Comparison of ENCODE assay signal across 25 cellular contexts in genomic region chr12:3694673-3695072, GRCh38.
"Had no signal": no experiment of that assay in that cellular context is flagged by ENCODE, and none has a peak within 500 bp of the region (broad histone marks: within the 10 kb centered on the region; RNA-seq: fewer than 3 reads in every experiment).

No MANE protein-coding gene starts in this region.

- ATAC-seq: natural killer cell, right cardiac atrium, sciatic nerve had no signal

- H3K27me3 Mint-ChIP-seq: naive B cell; stimulated activated naive CD8-positive, alpha-beta T cell treated with anti-CD3 and anti-CD28 coated beads, Interleukin-15, Interleukin-2, amounts not matched to agents 100 ng/mL and 50 ng/mL, for 24 hours had no signal

- H3K36me3 Mint-ChIP-seq: mesothelial cell of epicardium, neural progenitor cell had no signal

- H3K4me3 Mint-ChIP-seq: immature natural killer cell; mesothelial cell of epicardium; naive B cell; natural killer cell; nephron progenitor cell; neural progenitor cell; stimulated activated naive CD8-positive, alpha-beta T cell treated with anti-CD3 and anti-CD28 coated beads, Interleukin-15, Interleukin-2, amounts not matched to agents 100 ng/mL and 50 ng/mL, for 24 hours; type B pancreatic cell had no signal

- H3K27ac Mint-ChIP-seq: mesothelial cell of epicardium; naive B cell; natural killer cell; nephron progenitor cell; neural progenitor cell; stimulated activated naive CD8-positive, alpha-beta T cell treated with anti-CD3 and anti-CD28 coated beads, Interleukin-15, Interleukin-2, amounts not matched to agents 100 ng/mL and 50 ng/mL, for 24 hours; type B pancreatic cell had no signal

- H3K4me1 Mint-ChIP-seq: naive B cell had no signal

- H3K9me3 Mint-ChIP-seq: immature natural killer cell; stimulated activated naive CD8-positive, alpha-beta T cell treated with anti-CD3 and anti-CD28 coated beads, Interleukin-15, Interleukin-2, amounts not matched to agents 100 ng/mL and 50 ng/mL, for 24 hours had no signal

- H3K9me3 ChIP-seq: ovary, prostate gland, suprapubic skin, thoracic aorta, uterus had no signal

- DNase-seq: hypothalamus; immature natural killer cell; left ventricle myocardium inferior; mesendoderm; naive B cell; natural killer cell; nephron progenitor cell; ovary; posterior cingulate gyrus; retina; right cardiac atrium; stimulated activated CD4-positive, alpha-beta T cell treated with anti-CD3 and anti-CD28 coated beads, Interleukin-12 subunit alpha, Interleukin-12 subunit beta, amount 100 ng/mL, for 4 hours; stimulated activated CD4-positive, alpha-beta T cell treated with anti-CD3 and anti-CD28 coated beads, Interleukin-15, amount 100 ng/mL, for 24 hours; stimulated activated CD4-positive, alpha-beta T cell treated with anti-CD3 and anti-CD28 coated beads, Interleukin-2, amount 100 ng/mL, for 24 hours; stimulated activated CD4-positive, alpha-beta T cell treated with anti-CD3 and anti-CD28 coated beads, Interleukin-4, amount 100 ng/mL, for 1 hour; stimulated activated naive CD4-positive, alpha-beta T cell; uterus had no signal
